Comparison of ENCODE assay signal across 10 cellular contexts in the genomic region with DNA sequence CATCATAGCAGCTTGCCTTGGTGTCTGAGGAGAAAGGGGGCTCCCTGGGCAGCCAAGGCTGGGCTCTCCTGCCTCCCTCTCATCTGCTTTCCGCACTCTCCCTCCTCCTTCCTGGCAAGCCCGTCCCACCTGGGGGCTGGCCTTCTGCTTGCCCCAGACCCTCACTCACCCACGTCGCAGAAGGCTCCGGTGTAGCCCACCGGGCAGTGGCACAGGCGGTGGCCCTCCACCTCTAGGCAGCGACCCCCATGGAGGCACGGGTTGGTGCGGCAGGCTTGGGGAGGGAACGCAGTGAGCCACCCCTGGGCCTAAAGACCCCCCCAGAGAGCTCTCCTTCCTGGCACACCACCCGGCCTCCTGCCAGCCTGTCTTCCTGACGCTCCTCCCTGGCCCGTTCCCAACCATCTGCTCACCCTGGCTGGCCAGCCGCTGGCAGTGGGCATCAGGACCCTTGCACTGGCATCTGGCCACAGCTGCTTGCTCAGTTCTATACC. TPM values are rescaled to one million over a fixed set of nuclear protein-coding genes. Genes with fewer than 3 reads are reported as not detected.
DNase-seq lines count a peak whose midpoint lies in the region; ATAC-seq, FAIRE-seq and TF ChIP-seq lines count a peak whose summit lies in the region.
"Had no signal": no experiment of that assay in that cellular context is flagged by ENCODE, and none has a peak within 500 bp of the region (broad histone marks: within the 10 kb centered on the region; RNA-seq: fewer than 3 reads in every experiment).

No MANE protein-coding gene starts in this region.

- CTCF ChIA-PET in activated CD8-positive, alpha-beta memory T cell treated with anti-CD3 and anti-CD28 coated beads, Interleukin-2, amount 10 ng/mL, durations not matched to agents 7 days and 5 days (lab: Charles Lee): interaction anchor here (0.5 to 18.7 kb wide), 30 partner anchors 10 to 744 kb away, joined by 3 to 717 read pairs (median 8); a partner anchor contains a TSS
- CTCF ChIA-PET in activated CD4-positive, alpha-beta memory T cell treated with anti-CD3 and anti-CD28 coated beads, Interleukin-2, amount 10 ng/mL, durations not matched to agents 7 days and 5 days (lab: Charles Lee): interaction anchor here (0.6 to 11.1 kb wide), 27 partner anchors 9 to 290 kb away, joined by 3 to 467 read pairs (median 8); a partner anchor contains a TSS

- H3K4me1 Mint-ChIP-seq in activated CD8-positive, alpha-beta memory T cell treated with anti-CD3 and anti-CD28 coated beads, Interleukin-2, amount 10 ng/mL, durations not matched to agents 7 days and 5 days: peaks cover 37% of the 10 kb centered on the region
- peaks cover 42% of the 10 kb centered on the region for H3K4me1 Mint-ChIP-seq in activated CD4-positive, alpha-beta memory T cell treated with anti-CD3 and anti-CD28 coated beads, Interleukin-2, amount 10 ng/mL, durations not matched to agents 7 days and 5 days

- intact Hi-C loops in kidney (cut with DNase I): loop anchor here (5.0 kb wide), 1 partner anchor 48 kb away; no protein-coding TSS in a partner anchor

- POLR2A ChIA-PET in activated CD4-positive, alpha-beta memory T cell treated with anti-CD3 and anti-CD28 coated beads, Interleukin-2, amount 10 ng/mL, durations not matched to agents 7 days and 5 days (lab: Charles Lee): interaction anchor here (0.6 to 17.5 kb wide), 15 partner anchors 8 to 94 kb away, joined by 3 to 463 read pairs (median 10); a partner anchor contains a TSS

- H3K36me3 Mint-ChIP-seq in activated CD8-positive, alpha-beta memory T cell treated with anti-CD3 and anti-CD28 coated beads, Interleukin-2, amount 10 ng/mL, durations not matched to agents 7 days and 5 days: no peaks in the 10 kb centered on the region
- H3K36me3 Mint-ChIP-seq in activated CD4-positive, alpha-beta memory T cell treated with anti-CD3 and anti-CD28 coated beads, Interleukin-2, amount 10 ng/mL, durations not matched to agents 7 days and 5 days (ENCODE audit: low read depth): no peaks in the 10 kb centered on the region

- H3K27ac Mint-ChIP-seq in activated CD8-positive, alpha-beta memory T cell treated with anti-CD3 and anti-CD28 coated beads, Interleukin-2, amount 10 ng/mL, durations not matched to agents 7 days and 5 days: peak overlapping the region; percentile 24
- no peak overlapping the region for H3K27ac Mint-ChIP-seq in activated CD4-positive, alpha-beta memory T cell treated with anti-CD3 and anti-CD28 coated beads, Interleukin-2, amount 10 ng/mL, durations not matched to agents 7 days and 5 days

- H3K4me3 ChIP-seq in iPS-18c (ENCODE audit: insufficient read depth, low read depth, low read length): peak overlapping the region; percentile 62
- peak overlapping the region; percentile 43 for H3K4me3 ChIP-seq in thymus (ENCODE audit: low read length)
- H3K4me3 ChIP-seq in kidney (ENCODE audit: low read length in 2 of 2): peak overlapping the region in 1 of 2 donors; percentile 51

- no peaks in the 10 kb centered on the region for H3K36me3 ChIP-seq in thymus (ENCODE audit: control insufficient read depth, insufficient read depth)
- no peaks in the 10 kb centered on the region for H3K36me3 ChIP-seq in kidney (ENCODE audit: control insufficient read depth in 1 of 2, insufficient read depth in 2 of 2, low read length in 2 of 2)

- peaks cover 23% of the 10 kb centered on the region for H3K27me3 Mint-ChIP-seq in activated CD8-positive, alpha-beta memory T cell treated with anti-CD3 and anti-CD28 coated beads, Interleukin-2, amount 10 ng/mL, durations not matched to agents 7 days and 5 days
- H3K27me3 Mint-ChIP-seq in activated CD4-positive, alpha-beta memory T cell treated with anti-CD3 and anti-CD28 coated beads, Interleukin-2, amount 10 ng/mL, durations not matched to agents 7 days and 5 days: peaks cover 36% of the 10 kb centered on the region

- H3K9ac ChIP-seq in kidney (ENCODE audit: low read length in 2 of 2): peak overlapping the region in 1 of 2 donors; percentile 61

- no peak for TF ChIP-seq CTCF in kidney (IDR thresholded peaks at IDR 0.05; ENCODE audit: borderline replicate concordance, extremely low read depth, insufficient read depth)

- no peak overlapping the region for H3K27ac ChIP-seq in thymus (ENCODE audit: low read depth)
- H3K27ac ChIP-seq in kidney (ENCODE audit: low read depth in 2 of 2, low read length in 2 of 2): no peak overlapping the region

- peak overlapping the region; percentile 64 for H3K4me3 Mint-ChIP-seq in activated CD8-positive, alpha-beta memory T cell treated with anti-CD3 and anti-CD28 coated beads, Interleukin-2, amount 10 ng/mL, durations not matched to agents 7 days and 5 days
- H3K4me3 Mint-ChIP-seq in activated CD4-positive, alpha-beta memory T cell treated with anti-CD3 and anti-CD28 coated beads, Interleukin-2, amount 10 ng/mL, durations not matched to agents 7 days and 5 days: peak overlapping the region; percentile 48

- H3K4me1 ChIP-seq in thymus (ENCODE audit: control insufficient read depth, insufficient read depth, low read length) (peaks cover 25% of the 10 kb centered on the region), kidney (ENCODE audit: control insufficient read depth in 1 of 2, insufficient read depth in 1 of 2, low read depth in 1 of 2, low read length in 2 of 2) (peaks cover 0 to 32% of the 10 kb centered on the region in 2 donors)

- WGBS in thymus: 64% methylated on average over 15 of the region's 15 CpGs

- no peak for FAIRE-seq in kidney (lab: Jason Lieb, UNC)

- DNase-seq in activated CD8-positive, alpha-beta memory T cell treated with anti-CD3 and anti-CD28 coated beads, Interleukin-2, amount 10 ng/mL, durations not matched to agents 7 days and 5 days: no peak
- DNase-seq in activated CD8-positive, alpha-beta memory T cell treated with anti-CD3 and anti-CD28 coated beads, Interleukin-2, amount 50 U/mL, for 48 hours: no peak
- no peak for DNase-seq in activated CD4-positive, alpha-beta memory T cell treated with anti-CD3 and anti-CD28 coated beads, Interleukin-2, amount 10 ng/mL, durations not matched to agents 7 days and 5 days
- DNase-seq in NCI-H82 treated with DMSO at 0.1 percent for 48 hours (lab: John Stamatoyannopoulos, UW; ENCODE audit: unreplicated experiment) (no peak), globus pallidus (ENCODE audit: low spot score) (no peak), kidney (no peak)
- DNase-seq: NCI-H1048 had no signal

- ATAC-seq in activated CD8-positive, alpha-beta memory T cell treated with anti-CD3 and anti-CD28 coated beads, Interleukin-2, amount 10 ng/mL, durations not matched to agents 7 days and 5 days: no peak

- H3K9me3 ChIP-seq in iPS-18c (ENCODE audit: control insufficient read depth, insufficient read depth, low read length) (peaks cover 2% of the 10 kb centered on the region), thymus (ENCODE audit: control insufficient read depth) (no peaks in the 10 kb centered on the region), kidney (ENCODE audit: control insufficient read depth in 1 of 2, low read length in 2 of 2) (no peaks in the 10 kb centered on the region)

- H3K27me3 ChIP-seq in thymus (ENCODE audit: control insufficient read depth, insufficient read depth): peaks cover 38% of the 10 kb centered on the region

- no peaks in the 10 kb centered on the region for H3K9me3 Mint-ChIP-seq in activated CD8-positive, alpha-beta memory T cell treated with anti-CD3 and anti-CD28 coated beads, Interleukin-2, amount 10 ng/mL, durations not matched to agents 7 days and 5 days (ENCODE audit: low read depth)
- no peaks in the 10 kb centered on the region for H3K9me3 Mint-ChIP-seq in activated CD4-positive, alpha-beta memory T cell treated with anti-CD3 and anti-CD28 coated beads, Interleukin-2, amount 10 ng/mL, durations not matched to agents 7 days and 5 days

RNA-seq across cellular contexts. Expression of a gene that starts 4.2 kb away (rescaled TPM):
- total RNA-seq in activated CD8-positive, alpha-beta memory T cell treated with anti-CD3 and anti-CD28 coated beads, Interleukin-2, amount 10 ng/mL, durations not matched to agents 7 days and 5 days: not detected
- not detected for total RNA-seq in activated CD4-positive, alpha-beta memory T cell treated with anti-CD3 and anti-CD28 coated beads, Interleukin-2, amount 10 ng/mL, durations not matched to agents 7 days and 5 days
- not detected for polyA plus RNA-seq in thymus
- total RNA-seq in kidney: not detected
- polyA plus RNA-seq in kidney (ENCODE audit: insufficient read depth, low read depth, low replicate concordance): not detected
- total RNA-seq: subcutaneous adipose tissue had no signal

RNA-seq across cellular contexts. Expression of a gene that starts 4.7 kb away (rescaled TPM):
- total RNA-seq in activated CD8-positive, alpha-beta memory T cell treated with anti-CD3 and anti-CD28 coated beads, Interleukin-2, amount 10 ng/mL, durations not matched to agents 7 days and 5 days: 1 to 10 TPM; 1.3 to 2.2 TPM
- total RNA-seq in activated CD4-positive, alpha-beta memory T cell treated with anti-CD3 and anti-CD28 coated beads, Interleukin-2, amount 10 ng/mL, durations not matched to agents 7 days and 5 days: 1 to 10 TPM; 1.5 to 1.6 TPM
- polyA plus RNA-seq in thymus (1.2 TPM), kidney (ENCODE audit: insufficient read depth, low read depth, low replicate concordance) (3.1 TPM)
- total RNA-seq in kidney: 4.2 TPM

RNA-seq across cellular contexts. Expression of a gene that starts 20.5 kb away (rescaled TPM):
- under 1 TPM; 0.19 to 0.85 TPM for total RNA-seq in activated CD8-positive, alpha-beta memory T cell treated with anti-CD3 and anti-CD28 coated beads, Interleukin-2, amount 10 ng/mL, durations not matched to agents 7 days and 5 days
- total RNA-seq in activated CD4-positive, alpha-beta memory T cell treated with anti-CD3 and anti-CD28 coated beads, Interleukin-2, amount 10 ng/mL, durations not matched to agents 7 days and 5 days: 1 to 10 TPM; 1.4 to 1.5 TPM
- polyA plus RNA-seq in thymus (0.02 TPM), kidney (ENCODE audit: insufficient read depth, low read depth, low replicate concordance) (211 TPM)
- total RNA-seq in kidney: 0.91 TPM
- total RNA-seq: subcutaneous adipose tissue had no signal

RNA-seq across cellular contexts. Expression of a gene that starts 21.8 kb away (rescaled TPM):
- total RNA-seq in activated CD8-positive, alpha-beta memory T cell treated with anti-CD3 and anti-CD28 coated beads, Interleukin-2, amount 10 ng/mL, durations not matched to agents 7 days and 5 days: 100 to 1,000 TPM; 112 to 159 TPM
- 100 to 1,000 TPM; 206 to 208 TPM for total RNA-seq in activated CD4-positive, alpha-beta memory T cell treated with anti-CD3 and anti-CD28 coated beads, Interleukin-2, amount 10 ng/mL, durations not matched to agents 7 days and 5 days
- polyA plus RNA-seq in thymus (36.3 TPM), kidney (ENCODE audit: insufficient read depth, low read depth, low replicate concordance) (9.6 TPM)
- total RNA-seq in kidney: 37.8 TPM

RNA-seq across cellular contexts. Expression of a gene that starts 41.9 kb away (rescaled TPM):
- 1 to 10 TPM; 3.1 to 5.3 TPM for total RNA-seq in activated CD8-positive, alpha-beta memory T cell treated with anti-CD3 and anti-CD28 coated beads, Interleukin-2, amount 10 ng/mL, durations not matched to agents 7 days and 5 days
- 1 to 10 TPM; 4.9 to 5.8 TPM for total RNA-seq in activated CD4-positive, alpha-beta memory T cell treated with anti-CD3 and anti-CD28 coated beads, Interleukin-2, amount 10 ng/mL, durations not matched to agents 7 days and 5 days
- polyA plus RNA-seq in thymus: 1.6 TPM
- 5.5 TPM for total RNA-seq in kidney
- 1.6 TPM for polyA plus RNA-seq in kidney (ENCODE audit: insufficient read depth, low read depth, low replicate concordance)
